In the genomic region with DNA sequence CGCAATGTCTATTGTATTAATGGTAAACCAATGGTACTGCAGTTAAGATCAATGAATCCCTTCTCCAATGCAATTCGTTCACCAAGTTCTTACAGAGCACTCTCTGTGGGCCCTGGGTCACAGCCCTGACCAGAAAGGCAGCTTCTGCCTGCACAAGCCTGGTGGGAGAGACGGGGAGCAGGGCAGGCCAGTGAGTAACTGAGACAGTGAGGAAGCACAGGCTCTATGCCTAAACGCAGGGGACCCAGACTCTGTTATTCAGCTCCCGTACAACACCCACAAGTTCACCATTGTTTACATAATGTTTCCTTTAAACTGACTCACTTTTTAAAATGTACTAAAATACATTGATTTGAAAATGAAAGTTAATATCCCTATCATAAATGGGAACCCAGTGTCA, we compare ENCODE assay signal across 12 cellular contexts. TPM values are rescaled to one million over a fixed set of nuclear protein-coding genes. Genes with fewer than 3 reads are reported as not detected.
DNase-seq lines count a peak whose midpoint lies in the region; ATAC-seq and TF ChIP-seq lines count a peak whose summit lies in the region.
"Had no signal": no experiment of that assay in that cellular context is flagged by ENCODE, and none has a peak within 500 bp of the region (broad histone marks: within the 10 kb centered on the region; RNA-seq: fewer than 3 reads in every experiment).

No MANE protein-coding gene starts in this region.

- H3K4me1 Mint-ChIP-seq in natural killer cell (peaks cover 6% of the 10 kb centered on the region in 2 donors), brain (peaks cover 18% of the 10 kb centered on the region), endothelial cell (ENCODE audit: unreplicated experiment) (peaks cover 11% of the 10 kb centered on the region)
- H3K4me1 Mint-ChIP-seq in natural killer cell treated with Interleukin-12 subunit alpha and Interleukin-12 subunit beta and Interleukin-15 and Interleukin-18, amount 100 ng/mL, for 72 hours (ENCODE audit: low read depth in 2 of 2) = peaks cover 4 to 8% of the 10 kb centered on the region in 2 donors

- H3K4me3 ChIP-seq in SJCRH30 = no peak overlapping the region

- no peak overlapping the region for H3K27ac Mint-ChIP-seq in natural killer cell
- no peak overlapping the region for H3K27ac Mint-ChIP-seq in natural killer cell treated with Interleukin-12 subunit alpha and Interleukin-12 subunit beta and Interleukin-15 and Interleukin-18, amount 100 ng/mL, for 72 hours
- peak overlapping the region in 3 of 5 experiments; percentile 23 to 81 (median 52) for H3K27ac Mint-ChIP-seq in brain
- no peak overlapping the region for H3K27ac Mint-ChIP-seq in endothelial cell (ENCODE audit: unreplicated experiment)
- H3K27ac Mint-ChIP-seq: effector memory CD8-positive, alpha-beta T cell; stimulated activated effector memory CD8-positive, alpha-beta T cell treated with anti-CD3 and anti-CD28 coated beads, Interleukin-12 subunit alpha, Interleukin-12 subunit beta, amount 100 ng/mL, for 72 hours had no signal

- intact Hi-C loops in natural killer cell (cut with micrococcal nuclease) = no loop called here

- H3K27me3 Mint-ChIP-seq in natural killer cell (ENCODE audit: low read depth in 2 of 2) (no peaks in the 10 kb centered on the region), brain (no peaks in the 10 kb centered on the region), endothelial cell (ENCODE audit: unreplicated experiment) (peaks cover 8% of the 10 kb centered on the region)
- peaks cover 0 to 14% of the 10 kb centered on the region in 2 donors for H3K27me3 Mint-ChIP-seq in natural killer cell treated with Interleukin-12 subunit alpha and Interleukin-12 subunit beta and Interleukin-15 and Interleukin-18, amount 100 ng/mL, for 72 hours

- no peaks in the 10 kb centered on the region for H3K27me3 ChIP-seq in SJCRH30

- no peaks in the 10 kb centered on the region for H3K4me1 ChIP-seq in SJCRH30

- H3K9me3 Mint-ChIP-seq in natural killer cell = no peaks in the 10 kb centered on the region
- H3K9me3 Mint-ChIP-seq in natural killer cell treated with Interleukin-12 subunit alpha and Interleukin-12 subunit beta and Interleukin-15 and Interleukin-18, amount 100 ng/mL, for 72 hours = no peaks in the 10 kb centered on the region
- H3K9me3 Mint-ChIP-seq in brain = peaks cover 4 to 18% (median 16%) of the 10 kb centered on the region in 5 experiments
- no peaks in the 10 kb centered on the region for H3K9me3 Mint-ChIP-seq in endothelial cell (ENCODE audit: unreplicated experiment)
- H3K9me3 Mint-ChIP-seq: effector memory CD8-positive, alpha-beta T cell; stimulated activated effector memory CD8-positive, alpha-beta T cell treated with anti-CD3 and anti-CD28 coated beads, Interleukin-12 subunit alpha, Interleukin-12 subunit beta, amount 100 ng/mL, for 72 hours had no signal

- H3K4me3 Mint-ChIP-seq in natural killer cell = peak overlapping the region; percentile 40
- H3K4me3 Mint-ChIP-seq in natural killer cell treated with Interleukin-12 subunit alpha and Interleukin-12 subunit beta and Interleukin-15 and Interleukin-18, amount 100 ng/mL, for 72 hours = no peak overlapping the region
- H3K4me3 Mint-ChIP-seq in brain = no peak overlapping the region
- H3K4me3 Mint-ChIP-seq in endothelial cell (ENCODE audit: unreplicated experiment) = no peak overlapping the region
- H3K4me3 Mint-ChIP-seq: effector memory CD8-positive, alpha-beta T cell; stimulated activated effector memory CD8-positive, alpha-beta T cell treated with anti-CD3 and anti-CD28 coated beads, Interleukin-12 subunit alpha, Interleukin-12 subunit beta, amount 100 ng/mL, for 72 hours had no signal

- no peak overlapping the region for H3K27ac ChIP-seq in SJCRH30

- ATAC-seq in natural killer cell (no peak), GM21360 (IDR thresholded peaks at IDR 0.05; ENCODE audit: unreplicated experiment) (no peak)
- ATAC-seq in natural killer cell treated with Interleukin-12 subunit alpha and Interleukin-12 subunit beta and Interleukin-15 and Interleukin-18, amount 100 ng/mL, for 72 hours = no peak
- ATAC-seq: effector memory CD8-positive, alpha-beta T cell; stimulated activated effector memory CD8-positive, alpha-beta T cell treated with anti-CD3 and anti-CD28 coated beads, Interleukin-12 subunit alpha, Interleukin-12 subunit beta, amount 100 ng/mL, for 72 hours had no signal

- TF ChIP-seq CTCF in natural killer cell (IDR thresholded peaks at IDR 0.05) (no peak), brain (conservative IDR thresholded peaks at IDR 0.05) (no peak), endothelial cell (IDR thresholded peaks at IDR 0.05; ENCODE audit: unreplicated experiment) (no peak)

- DNase-seq in natural killer cell = no peak
- no peak for DNase-seq in natural killer cell treated with Interleukin-12 subunit alpha and Interleukin-12 subunit beta and Interleukin-15 and Interleukin-18, amount 100 ng/mL, for 72 hours (ENCODE audit: low spot score)
- peak; percentile 31 to 66 for DNase-seq in lung microvascular endothelial cell (ENCODE audit: low read depth in 2 of 2)
- DNase-seq in DMS79 treated with DMSO at 0.1 percent for 48 hours (lab: John Stamatoyannopoulos, UW) = no peak
- no peak for DNase-seq in endothelial cell (ENCODE audit: low spot score)
- no peak for DNase-seq in SJCRH30
- DNase-seq: activated CD4-positive, alpha-beta T cell treated with anti-CD3 and anti-CD28 coated beads, Interleukin-2, amount 50 U/mL, for 4 hours; effector memory CD8-positive, alpha-beta T cell; stimulated activated CD4-positive, alpha-beta T cell treated with anti-CD3 and anti-CD28 coated beads, Interleukin-2, amount 100 ng/mL, for 24 hours had no signal

- H3K36me3 Mint-ChIP-seq in natural killer cell (no peaks in the 10 kb centered on the region), brain (peaks cover 91% of the 10 kb centered on the region), endothelial cell (ENCODE audit: low read depth, unreplicated experiment) (no peaks in the 10 kb centered on the region)
- H3K36me3 Mint-ChIP-seq in natural killer cell treated with Interleukin-12 subunit alpha and Interleukin-12 subunit beta and Interleukin-15 and Interleukin-18, amount 100 ng/mL, for 72 hours = no peaks in the 10 kb centered on the region
- H3K36me3 Mint-ChIP-seq: stimulated activated effector memory CD8-positive, alpha-beta T cell treated with anti-CD3 and anti-CD28 coated beads, Interleukin-12 subunit alpha, Interleukin-12 subunit beta, amount 100 ng/mL, for 72 hours had no signal

- no peaks in the 10 kb centered on the region for H3K9me3 ChIP-seq in SJCRH30 (replicated peaks)

- peaks cover 31% of the 10 kb centered on the region for H3K36me3 ChIP-seq in SJCRH30

RNA-seq across cellular contexts. Expression of a gene that starts 40.5 kb away (rescaled TPM):
- 1 to 10 TPM; 1.2 to 4.4 (median 1.2) TPM for total RNA-seq in natural killer cell
- 1 to 10 TPM in 1 of 2 donors, under 1 TPM in 1; 0.45 to 2.4 TPM for total RNA-seq in natural killer cell treated with Interleukin-12 subunit alpha and Interleukin-12 subunit beta and Interleukin-15 and Interleukin-18, amount 100 ng/mL, for 72 hours
- polyA plus RNA-seq in brain (ENCODE audit: insufficient read depth, low read depth, low replicate concordance) = 32.4 TPM
- 236 and 362 TPM in 2 replicates for total RNA-seq in lung microvascular endothelial cell
- 90.6 TPM for total RNA-seq in endothelial cell (ENCODE audit: unreplicated experiment)
- 31.1 and 32.2 TPM in 2 replicates for total RNA-seq in SJCRH30 (2014; rRNA removed; shearing (Covaris generic))

Comparison
In these comparisons a context has a peak if more than half of its experiments do, and no peak if none do; other contexts are left out.
1. DNase-seq: peak in lung microvascular endothelial cell (2 of 2); none in natural killer cell (single experiment), natural killer cell treated with Interleukin-12 subunit alpha and Interleukin-12 subunit beta and Interleukin-15 and Interleukin-18, amount 100 ng/mL, for 72 hours (single experiment), DMS79 treated with DMSO at 0.1 percent for 48 hours (single experiment), endothelial cell (single experiment) and SJCRH30 (0 of 2).
2. H3K27ac Mint-ChIP-seq: peak in brain (3 of 5); none in natural killer cell (0 of 2), natural killer cell treated with Interleukin-12 subunit alpha and Interleukin-12 subunit beta and Interleukin-15 and Interleukin-18, amount 100 ng/mL, for 72 hours (0 of 2) and endothelial cell (single experiment).